15 cellular contexts compared by ENCODE assay signal in genomic region chr2:100650151-100650550, GRCh38.
DNase-seq lines count a peak whose midpoint lies in the region; ATAC-seq and TF ChIP-seq lines count a peak whose summit lies in the region.
"Had no signal": no experiment of that assay in that cellular context is flagged by ENCODE, and none has a peak within 500 bp of the region (broad histone marks: within the 10 kb centered on the region; RNA-seq: fewer than 3 reads in every experiment).

No MANE protein-coding gene starts in this region.

- no peak overlapping the region for H3K4me3 ChIP-seq in MM.1S (ENCODE audit: low read length)
- H3K4me3 ChIP-seq: SJSA1 had no signal

- H3K4me3 Mint-ChIP-seq in activated naive CD4-positive, alpha-beta T cell treated with anti-CD3 and anti-CD28 coated beads, Interleukin-2, amount 50 U/mL, for 24 hours = peak overlapping the region; percentile 53
- H3K4me3 Mint-ChIP-seq in activated naive CD8-positive, alpha-beta T cell treated with anti-CD3 and anti-CD28 coated beads for 36 hours = peak overlapping the region; percentile 6

- no peaks in the 10 kb centered on the region for H4K20me1 ChIP-seq in MM.1S (ENCODE audit: insufficient read depth, low read length)

- H3K27me3 ChIP-seq in MM.1S (replicated peaks; ENCODE audit: insufficient read depth, low read length) = no peaks in the 10 kb centered on the region
- H3K27me3 ChIP-seq: SJSA1 had no signal

- H2AFZ ChIP-seq in MM.1S (ENCODE audit: low read length) = 0 out of 2 replicates have a peak overlapping the region, but pooled peaks have one; percentile 30

- no peaks in the 10 kb centered on the region for H3F3A ChIP-seq in MM.1S (ENCODE audit: insufficient read depth, low read length)

- no peak for TF ChIP-seq CTCF in MM.1S (IDR thresholded peaks at IDR 0.05; ENCODE audit: low read length)

- H3K4me2 ChIP-seq in MM.1S (ENCODE audit: low read depth, low read length) = no peak overlapping the region

- H3K27ac Mint-ChIP-seq in activated naive CD4-positive, alpha-beta T cell treated with anti-CD3 and anti-CD28 coated beads, Interleukin-2, amount 50 U/mL, for 24 hours = peak overlapping the region; percentile 88
- peak overlapping the region; percentile 40 for H3K27ac Mint-ChIP-seq in activated naive CD8-positive, alpha-beta T cell treated with anti-CD3 and anti-CD28 coated beads for 36 hours

- H3K9me3 ChIP-seq in MM.1S (replicated peaks; ENCODE audit: insufficient read depth, low read length) = no peaks in the 10 kb centered on the region

- H3K4me1 ChIP-seq in MM.1S (ENCODE audit: low read length) = no peaks in the 10 kb centered on the region
- H3K4me1 ChIP-seq: SJSA1 had no signal

- H3K9me2 ChIP-seq in MM.1S (replicated peaks; ENCODE audit: insufficient read depth, low read length) = no peaks in the 10 kb centered on the region

- H3K9me3 Mint-ChIP-seq in activated naive CD4-positive, alpha-beta T cell treated with anti-CD3 and anti-CD28 coated beads, Interleukin-2, amount 50 U/mL, for 24 hours = no peaks in the 10 kb centered on the region
- peaks cover 7% of the 10 kb centered on the region for H3K9me3 Mint-ChIP-seq in activated naive CD8-positive, alpha-beta T cell treated with anti-CD3 and anti-CD28 coated beads for 36 hours

- no peak for ATAC-seq in GM21423 (IDR thresholded peaks at IDR 0.05; ENCODE audit: unreplicated experiment)

- H3K4me1 Mint-ChIP-seq in activated naive CD4-positive, alpha-beta T cell treated with anti-CD3 and anti-CD28 coated beads, Interleukin-2, amount 50 U/mL, for 24 hours = peaks cover 69% of the 10 kb centered on the region
- H3K4me1 Mint-ChIP-seq in activated naive CD8-positive, alpha-beta T cell treated with anti-CD3 and anti-CD28 coated beads for 36 hours = peaks cover 27% of the 10 kb centered on the region

- peaks cover 2% of the 10 kb centered on the region for H3K36me3 Mint-ChIP-seq in activated naive CD4-positive, alpha-beta T cell treated with anti-CD3 and anti-CD28 coated beads, Interleukin-2, amount 50 U/mL, for 24 hours
- peaks cover 3% of the 10 kb centered on the region for H3K36me3 Mint-ChIP-seq in activated naive CD8-positive, alpha-beta T cell treated with anti-CD3 and anti-CD28 coated beads for 36 hours

- DNase-seq in activated naive CD4-positive, alpha-beta T cell treated with anti-CD3 and anti-CD28 coated beads, Interleukin-2, amount 50 U/mL, for 16 hours = no peak
- DNase-seq in MM.1S = no peak
- DNase-seq in activated naive CD8-positive, alpha-beta T cell treated with anti-CD3 and anti-CD28 coated beads for 36 hours = no peak
- DNase-seq in COR-L47 (lab: John Stamatoyannopoulos, UW) = no peak
- no peak for DNase-seq in KG1 (lab: John Stamatoyannopoulos, UW)
- DNase-seq: ACHN, GF-D8, GOT3, NCI-H1436 treated with DMSO at 0.1 percent for 48 hours, NCI-H2029 treated with DMSO at 0.1 percent for 48 hours, NCI-H510A, NCI-H774 had no signal

- no peaks in the 10 kb centered on the region for H3K79me2 ChIP-seq in MM.1S (ENCODE audit: low read length)

- H3K27ac ChIP-seq in MM.1S (ENCODE audit: low read length) = no peak overlapping the region
- H3K27ac ChIP-seq: SJSA1 had no signal

- H3K36me3 ChIP-seq in MM.1S (replicated peaks; ENCODE audit: insufficient read depth, low read length) = no peaks in the 10 kb centered on the region
- H3K36me3 ChIP-seq: SJSA1 had no signal

- no peaks in the 10 kb centered on the region for H3K27me3 Mint-ChIP-seq in activated naive CD4-positive, alpha-beta T cell treated with anti-CD3 and anti-CD28 coated beads, Interleukin-2, amount 50 U/mL, for 24 hours
- no peaks in the 10 kb centered on the region for H3K27me3 Mint-ChIP-seq in activated naive CD8-positive, alpha-beta T cell treated with anti-CD3 and anti-CD28 coated beads for 36 hours

- H3K9ac ChIP-seq in MM.1S (ENCODE audit: low read length) = no peak overlapping the region
